In genomic region chr7:88305044-88305443, GRCh38 we compare ENCODE assay signal across 20 cellular contexts. TPM values are rescaled to one million over a fixed set of nuclear protein-coding genes. Genes with fewer than 3 reads are reported as not detected.
"Had no signal": no experiment of that assay in that cellular context is flagged by ENCODE, and none has a peak within 500 bp of the region (broad histone marks: within the 10 kb centered on the region; RNA-seq: fewer than 3 reads in every experiment).

No MANE protein-coding gene starts in this region.

- H3K27ac ChIP-seq: tibial artery had no signal

- H3K4me3 Mint-ChIP-seq: activated naive CD8-positive, alpha-beta T cell treated with anti-CD3 and anti-CD28 coated beads for 36 hours; activated T-helper 1 cell treated with anti-CD3 and anti-CD28 coated beads, Interleukin-12 subunit alpha, Interleukin-12 subunit beta, Interleukin-2, Interleukin-4 antibody, amounts not matched to agents 30 ng/mL and 10 ng/mL and 1 ng/mL, durations not matched to agents 14 hours and 24 hours and 36 hours; brain; natural killer cell treated with Interleukin-12 subunit alpha and Interleukin-12 subunit beta and Interleukin-15 and Interleukin-18, amount 100 ng/mL, for 72 hours; stimulated activated effector memory CD8-positive, alpha-beta T cell treated with anti-CD3 and anti-CD28 coated beads, Interleukin-12 subunit alpha, Interleukin-12 subunit beta, amount 100 ng/mL, for 72 hours; T-helper 2 cell treated with Interferon-gamma antibody and Interleukin-4, amounts not matched to agents 5 μg/mL and 100 μg/mL, for 36 hours had no signal

- H3K9me3 Mint-ChIP-seq: activated naive CD8-positive, alpha-beta T cell treated with anti-CD3 and anti-CD28 coated beads for 36 hours; activated T-helper 1 cell treated with anti-CD3 and anti-CD28 coated beads, Interleukin-12 subunit alpha, Interleukin-12 subunit beta, Interleukin-2, Interleukin-4 antibody, amounts not matched to agents 30 ng/mL and 10 ng/mL and 1 ng/mL, durations not matched to agents 14 hours and 24 hours and 36 hours; brain; dendritic cell treated with granulocyte-macrophage colony-stimulating factor and Interleukin-4, amounts not matched to agents 40 ng/mL and 50 ng/mL, for 4 days; natural killer cell treated with Interleukin-12 subunit alpha and Interleukin-12 subunit beta and Interleukin-15 and Interleukin-18, amount 100 ng/mL, for 72 hours; stimulated activated effector memory CD8-positive, alpha-beta T cell treated with anti-CD3 and anti-CD28 coated beads, Interleukin-12 subunit alpha, Interleukin-12 subunit beta, amount 100 ng/mL, for 72 hours; T-helper 2 cell treated with Interferon-gamma antibody and Interleukin-4, amounts not matched to agents 5 μg/mL and 100 μg/mL, for 36 hours had no signal

- DNase-seq: activated CD4-positive, alpha-beta T cell treated with anti-CD3 and anti-CD28 coated beads, Interleukin-2, amount 50 U/mL, for 1 hour; activated naive CD8-positive, alpha-beta T cell treated with anti-CD3 and anti-CD28 coated beads for 36 hours; effector memory CD4-positive, alpha-beta T cell; foreskin melanocyte; left colon; mesendoderm; nucleus accumbens; sigmoid colon; stimulated activated CD4-positive, alpha-beta T cell treated with anti-CD3 and anti-CD28 coated beads, Interleukin-2, amount 100 ng/mL, for 24 hours; SW 1271; tibial artery had no signal

- H3K27ac Mint-ChIP-seq: activated naive CD8-positive, alpha-beta T cell treated with anti-CD3 and anti-CD28 coated beads for 36 hours; activated T-helper 1 cell treated with anti-CD3 and anti-CD28 coated beads, Interleukin-12 subunit alpha, Interleukin-12 subunit beta, Interleukin-2, Interleukin-4 antibody, amounts not matched to agents 30 ng/mL and 10 ng/mL and 1 ng/mL, durations not matched to agents 14 hours and 24 hours and 36 hours; brain; natural killer cell treated with Interleukin-12 subunit alpha and Interleukin-12 subunit beta and Interleukin-15 and Interleukin-18, amount 100 ng/mL, for 72 hours; progenitor cell of endocrine pancreas; stimulated activated effector memory CD8-positive, alpha-beta T cell treated with anti-CD3 and anti-CD28 coated beads, Interleukin-12 subunit alpha, Interleukin-12 subunit beta, amount 100 ng/mL, for 72 hours; T-helper 2 cell treated with Interferon-gamma antibody and Interleukin-4, amounts not matched to agents 5 μg/mL and 100 μg/mL, for 36 hours had no signal

- H3K27me3 Mint-ChIP-seq: dendritic cell treated with granulocyte-macrophage colony-stimulating factor and Interleukin-4, amounts not matched to agents 40 ng/mL and 50 ng/mL, for 4 days had no signal

- H3K36me3 ChIP-seq: sigmoid colon, tibial artery had no signal

- H3K27me3 ChIP-seq: tibial artery had no signal

- ATAC-seq: left colon; natural killer cell treated with Interleukin-12 subunit alpha and Interleukin-12 subunit beta and Interleukin-15 and Interleukin-18, amount 100 ng/mL, for 72 hours; stimulated activated effector memory CD8-positive, alpha-beta T cell treated with anti-CD3 and anti-CD28 coated beads, Interleukin-12 subunit alpha, Interleukin-12 subunit beta, amount 100 ng/mL, for 72 hours had no signal

- H3K9me3 ChIP-seq: sigmoid colon, tibial artery had no signal

- H3K36me3 Mint-ChIP-seq: activated naive CD8-positive, alpha-beta T cell treated with anti-CD3 and anti-CD28 coated beads for 36 hours; brain; natural killer cell treated with Interleukin-12 subunit alpha and Interleukin-12 subunit beta and Interleukin-15 and Interleukin-18, amount 100 ng/mL, for 72 hours; stimulated activated effector memory CD8-positive, alpha-beta T cell treated with anti-CD3 and anti-CD28 coated beads, Interleukin-12 subunit alpha, Interleukin-12 subunit beta, amount 100 ng/mL, for 72 hours had no signal

RNA-seq across cellular contexts. Expression of gene STEAP4, which starts 1.6 kb away (rescaled TPM):
- total RNA-seq: activated CD8-positive, alpha-beta memory T cell treated with anti-CD3 and anti-CD28 coated beads for 36 hours; activated naive CD8-positive, alpha-beta T cell treated with anti-CD3 and anti-CD28 coated beads for 36 hours; natural killer cell treated with Interleukin-12 subunit alpha and Interleukin-12 subunit beta and Interleukin-15 and Interleukin-18, amount 100 ng/mL, for 72 hours; progenitor cell of endocrine pancreas; SK-MEL-5 had no signal
